12 cellular contexts compared by ENCODE assay signal in the genomic region with DNA sequence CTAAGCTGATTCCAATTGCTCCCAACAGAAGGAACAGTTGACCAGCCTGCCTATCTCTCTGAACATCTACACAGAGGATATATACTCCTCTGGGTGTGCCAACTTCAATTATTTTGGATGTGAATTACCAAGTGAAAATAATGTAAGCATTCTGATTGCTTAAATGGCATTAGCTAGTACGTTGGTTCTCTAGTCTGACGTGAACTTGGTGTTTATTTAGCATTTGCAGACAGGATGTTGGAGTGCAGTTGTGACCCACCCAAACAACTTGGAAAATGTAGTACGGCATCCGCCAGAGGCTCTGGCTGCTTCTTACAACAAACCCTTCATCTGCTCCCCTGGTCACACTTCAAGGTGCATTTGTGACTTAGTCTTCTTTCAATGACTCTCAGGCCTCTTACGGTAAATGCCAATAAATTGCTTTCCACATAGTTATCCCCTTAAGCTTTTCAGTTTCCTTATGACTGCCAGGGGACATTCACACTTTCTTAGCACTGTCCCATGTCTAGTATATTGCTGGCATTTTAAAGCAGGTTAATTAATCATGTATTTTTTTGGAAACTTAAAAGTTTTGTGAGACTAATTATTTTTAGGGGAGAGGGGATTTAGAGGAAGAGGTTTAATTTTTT.
DNase-seq lines count a peak whose midpoint lies in the region; ATAC-seq and TF ChIP-seq lines count a peak whose summit lies in the region.
"Had no signal": no experiment of that assay in that cellular context is flagged by ENCODE, and none has a peak within 500 bp of the region (broad histone marks: within the 10 kb centered on the region; RNA-seq: fewer than 3 reads in every experiment).

No MANE protein-coding gene starts in this region.

- no peaks in the 10 kb centered on the region for H3K9me3 ChIP-seq in right cardiac atrium (ENCODE audit: control insufficient read depth, low read length)
- no peaks in the 10 kb centered on the region for H3K9me3 ChIP-seq in prostate gland
- H3K9me3 ChIP-seq: breast epithelium had no signal

- peak; percentile 29 for DNase-seq in DMS114 treated with DMSO at 0.1 percent for 48 hours (lab: John Stamatoyannopoulos, UW; ENCODE audit: unreplicated experiment)
- peak; percentile 40 for DNase-seq in brain microvascular endothelial cell
- peak in 2 of 3 donors; percentile 32 to 67 for DNase-seq in right cardiac atrium
- DNase-seq in prostate gland (ENCODE audit: low spot score) = no peak
- DNase-seq in stimulated activated CD4-positive, alpha-beta T cell treated with anti-CD3 and anti-CD28 coated beads, Interleukin-2, amount 100 ng/mL, for 24 hours = no peak
- no peak for DNase-seq in putamen (ENCODE audit: low spot score)
- DNase-seq in NCI-H2196 (lab: John Stamatoyannopoulos, UW; ENCODE audit: unreplicated experiment) = no peak
- DNase-seq: IMR-90; NK-92 treated with Interleukin-12 subunit alpha and Interleukin-12 subunit beta, amount 100 ng/mL, for 24 hours had no signal

- H3K27ac ChIP-seq in brain microvascular endothelial cell = no peak overlapping the region
- H3K27ac ChIP-seq in right cardiac atrium (ENCODE audit: low read length) = no peak overlapping the region
- H3K27ac ChIP-seq in prostate gland = peak overlapping the region; percentile 87 to 89
- H3K27ac ChIP-seq: breast epithelium had no signal

- peak; percentile 75 to 89 for ATAC-seq in right cardiac atrium
- no peak for ATAC-seq in GM21723 (IDR thresholded peaks at IDR 0.05; ENCODE audit: unreplicated experiment)
- ATAC-seq: activated T-helper 17 cell treated with anti-CD3 and anti-CD28 coated beads, Interleukin-2, amount 50 U/mL, for 72 hours had no signal

- H3K4me3 ChIP-seq in brain microvascular endothelial cell (ENCODE audit: low read depth, low read length) (no peak overlapping the region), right cardiac atrium (ENCODE audit: low read length) (no peak overlapping the region), prostate gland (no peak overlapping the region)

- peaks cover 2% of the 10 kb centered on the region for H3K4me1 ChIP-seq in right cardiac atrium (ENCODE audit: control insufficient read depth, insufficient read depth, low read length)
- H3K4me1 ChIP-seq in prostate gland (replicated peaks) = no peaks in the 10 kb centered on the region
- H3K4me1 ChIP-seq: breast epithelium had no signal

- no peak for TF ChIP-seq POLR2A in prostate gland (IDR thresholded peaks at IDR 0.05)

- intact Hi-C loops in right cardiac atrium (cut with DNase I) = no loop called here
- intact Hi-C loops in prostate gland (cut with DNase I) = no loop called here

- TF ChIP-seq CTCF in brain microvascular endothelial cell (IDR thresholded peaks at IDR 0.05; ENCODE audit: low read depth, low read length, missing control alignments) (no peak), prostate gland (IDR thresholded peaks at IDR 0.05) (no peak)

- H3K36me3 ChIP-seq in brain microvascular endothelial cell (replicated peaks) (no peaks in the 10 kb centered on the region), prostate gland (no peaks in the 10 kb centered on the region)
- H3K36me3 ChIP-seq: breast epithelium had no signal

- in situ Hi-C loops in brain microvascular endothelial cell (cut with HindIII; ENCODE audit: low pct_ligation_motif_present, low sequenced_read_pairs) = no loop called here

- H3K27me3 ChIP-seq in brain microvascular endothelial cell (replicated peaks) (no peaks in the 10 kb centered on the region), right cardiac atrium (ENCODE audit: control insufficient read depth, insufficient read depth) (no peaks in the 10 kb centered on the region), prostate gland (replicated peaks; ENCODE audit: insufficient read depth) (no peaks in the 10 kb centered on the region)
- H3K27me3 ChIP-seq: breast epithelium had no signal

- WGBS in right cardiac atrium = 41% methylated on average over 5 of the region's 5 CpGs
- 28% methylated on average over 5 of the region's 5 CpGs for WGBS in prostate gland

Comparison
In these comparisons a context has a peak if more than half of its experiments do, and no peak if none do; other contexts are left out.
1. DNase-seq: peak in DMS114 treated with DMSO at 0.1 percent for 48 hours (single experiment), brain microvascular endothelial cell (single experiment) and right cardiac atrium (2 of 3); none in prostate gland (single experiment), stimulated activated CD4-positive, alpha-beta T cell treated with anti-CD3 and anti-CD28 coated beads, Interleukin-2, amount 100 ng/mL, for 24 hours (0 of 2), putamen (single experiment) and NCI-H2196 (single experiment).
2. H3K27ac ChIP-seq: peak in prostate gland (2 of 2); none in brain microvascular endothelial cell (single experiment) and right cardiac atrium (single experiment).